1 cellular context compared by ENCODE assay signal in the genomic region with DNA sequence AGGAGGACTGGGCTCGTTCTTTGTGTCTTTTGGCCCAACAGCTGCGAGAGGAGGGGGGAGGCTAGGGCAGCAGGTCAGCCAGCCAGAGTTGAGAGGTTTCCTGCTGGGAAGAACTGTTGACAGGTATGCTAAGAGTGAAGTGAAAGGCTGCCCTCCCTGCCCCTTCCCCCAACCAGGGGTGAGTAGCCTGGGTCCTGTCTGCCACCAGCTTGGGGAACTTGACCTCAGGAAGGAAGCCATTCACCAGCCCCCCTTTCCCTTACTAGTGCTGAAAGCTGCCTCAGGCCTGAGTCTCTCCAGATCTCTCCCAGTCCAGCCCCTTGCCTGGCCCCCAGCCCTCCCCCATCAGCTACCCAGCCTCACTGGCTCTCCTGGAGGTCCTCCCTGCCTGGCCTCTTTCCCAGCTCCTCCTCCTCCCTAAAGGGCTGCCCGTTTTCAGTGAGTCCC.
A peak's percentile ranks its signal among the peaks of the same experiment; 100 is the strongest.
TF ChIP-seq lines count a peak whose summit lies in the region.

No MANE protein-coding gene starts in this region.

TF ChIP-seq in K562, 482 proteins besides CTCF, POLR2A, EP300 and RAD21:
- peak; percentile 52; the same call in 1 of the 2 replicates for TF ChIP-seq ZNF263 (CRISPR knock-in tag; IDR thresholded peaks at IDR 0.05; ENCODE audit: borderline replicate concordance)
- TF ChIP-seq MCM3 (IDR thresholded peaks at IDR 0.05): no peak
